ENCODE assay signal across 8 cellular contexts in the genomic region with DNA sequence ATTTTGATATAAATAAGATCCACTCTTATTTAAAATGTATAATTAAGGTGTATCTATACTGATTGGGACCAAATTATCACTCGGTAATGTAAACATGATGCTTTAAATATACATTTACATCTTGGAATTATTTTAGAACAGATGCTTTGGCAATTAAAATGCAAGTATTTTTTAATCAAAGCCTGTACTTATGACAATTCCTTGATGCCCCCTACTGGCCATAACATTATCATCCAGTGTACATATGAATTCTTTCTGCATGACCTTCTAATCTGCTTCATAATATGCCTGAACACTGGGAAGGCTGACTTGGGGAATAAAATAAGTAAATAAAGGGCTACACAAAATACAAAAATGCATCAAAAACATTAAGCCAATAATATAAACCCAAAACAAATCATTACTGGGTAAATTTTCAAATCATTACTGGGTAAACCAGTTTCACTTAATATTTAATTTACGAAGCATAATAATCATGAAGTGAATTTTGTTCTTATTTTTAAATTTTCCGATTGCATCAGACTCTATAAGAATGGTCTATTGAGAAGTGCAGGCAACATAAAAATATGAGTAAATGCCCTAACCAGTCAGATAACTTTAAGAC.
DNase-seq lines count a peak whose midpoint lies in the region; ATAC-seq and TF ChIP-seq lines count a peak whose summit lies in the region.

No MANE protein-coding gene starts in this region.

- H3K4me1 Mint-ChIP-seq in glutamatergic neuron (ENCODE audit: low read depth, unreplicated experiment), result no peaks in the 10 kb centered on the region

- H3K27me3 Mint-ChIP-seq in glutamatergic neuron (ENCODE audit: unreplicated experiment), result no peaks in the 10 kb centered on the region

- H3K4me1 ChIP-seq in upper lobe of left lung, result no peaks in the 10 kb centered on the region

- WGBS in upper lobe of left lung, 2 donors, result 75 to 83% methylated on average over 3 of the region's 3 CpGs

- no peak overlapping the region for H3K4me3 Mint-ChIP-seq in glutamatergic neuron (ENCODE audit: unreplicated experiment)

- no peak for TF ChIP-seq POLR2A in upper lobe of left lung (IDR thresholded peaks at IDR 0.05)

- DNase-seq in GM04504 (ENCODE audit: low read depth) (peak; percentile 16), LHCN-M2 (ENCODE audit: low read depth) (peak; percentile 56), SW480 (ENCODE audit: low spot score) (peak; percentile 60), glutamatergic neuron (no peak), upper lobe of left lung (no peak), epidermal melanocyte (ENCODE audit: insufficient read length, low spot score) (no peak), left cardiac atrium (no peak)
- DNase-seq in activated T-cell treated with anti-CD3 and anti-CD28 coated beads, Interleukin-2, amount 50 U/mL, for 48 hours, result no peak

- H3K36me3 Mint-ChIP-seq in glutamatergic neuron (ENCODE audit: unreplicated experiment), result no peaks in the 10 kb centered on the region

- H3K9me3 Mint-ChIP-seq in glutamatergic neuron (ENCODE audit: unreplicated experiment), result no peaks in the 10 kb centered on the region

- no peaks in the 10 kb centered on the region for H3K36me3 ChIP-seq in upper lobe of left lung

- TF ChIP-seq CTCF in glutamatergic neuron (IDR thresholded peaks at IDR 0.05; ENCODE audit: partially characterized antibody, unreplicated experiment) (peak; percentile 89), upper lobe of left lung (IDR thresholded peaks at IDR 0.05) (peak in 5 of 6 experiments; percentile 15 to 37 (median 23))

- no peak for TF ChIP-seq EP300 in upper lobe of left lung (IDR thresholded peaks at IDR 0.05)

- H3K27ac ChIP-seq in upper lobe of left lung, result no peak overlapping the region

- H3K27ac Mint-ChIP-seq in glutamatergic neuron (ENCODE audit: unreplicated experiment), result no peak overlapping the region

- no peak for ATAC-seq in upper lobe of left lung (ENCODE audit: low FRiP score in 2 of 2)
- ATAC-seq in left cardiac atrium, result no peak

- no peaks in the 10 kb centered on the region for H3K27me3 ChIP-seq in upper lobe of left lung

- intact Hi-C loops in left cardiac atrium (cut with DNase I), result no loop called here

- no peaks in the 10 kb centered on the region for H3K9me3 ChIP-seq in upper lobe of left lung

- H3K4me3 ChIP-seq in upper lobe of left lung, result no peak overlapping the region

Comparison
In these comparisons a context has a peak if more than half of its experiments do, and no peak if none do; other contexts are left out.
1. DNase-seq: peak in GM04504 (single experiment), LHCN-M2 (single experiment) and SW480 (single experiment); none in glutamatergic neuron (single experiment), upper lobe of left lung (0 of 2), epidermal melanocyte (single experiment), activated T-cell treated with anti-CD3 and anti-CD28 coated beads, Interleukin-2, amount 50 U/mL, for 48 hours (0 of 2) and left cardiac atrium (single experiment).